In genomic region chr12:89960607-89961394, GRCh38 we compare ENCODE assay signal across 11 cellular contexts.
DNase-seq lines count a peak whose midpoint lies in the region; ATAC-seq and TF ChIP-seq lines count a peak whose summit lies in the region.
"Had no signal": no experiment of that assay in that cellular context is flagged by ENCODE, and none has a peak within 500 bp of the region (broad histone marks: within the 10 kb centered on the region; RNA-seq: fewer than 3 reads in every experiment).

No MANE protein-coding gene starts in this region.

- no peak overlapping the region for H3K4me2 ChIP-seq in fibroblast of lung (ENCODE audit: extremely low read depth, insufficient read depth, low read length)

- ATAC-seq in GM18498 (IDR thresholded peaks at IDR 0.05; ENCODE audit: unreplicated experiment) (peak; percentile 40), GM21390 (IDR thresholded peaks at IDR 0.05; ENCODE audit: unreplicated experiment) (peak; percentile 21), HG03520 (IDR thresholded peaks at IDR 0.05; ENCODE audit: unreplicated experiment) (peak; percentile 21), GM21576 (IDR thresholded peaks at IDR 0.05; ENCODE audit: unreplicated experiment) (no peak), HG03108 (IDR thresholded peaks at IDR 0.05; ENCODE audit: unreplicated experiment) (no peak)
- no peak for ATAC-seq in naive thymus-derived CD8-positive, alpha-beta T cell
- ATAC-seq: heart left ventricle, Right ventricle myocardium inferior had no signal

- no peak overlapping the region for H2AFZ ChIP-seq in fibroblast of lung (ENCODE audit: low read length)

- H3K79me2 ChIP-seq in fibroblast of lung (ENCODE audit: control insufficient read depth, insufficient read depth, low read length) = no peaks in the 10 kb centered on the region

- no peaks in the 10 kb centered on the region for H3K36me3 ChIP-seq in fibroblast of lung (ENCODE audit: control insufficient read depth, insufficient read depth, low read length)
- H3K36me3 ChIP-seq: heart left ventricle had no signal

- DNase-seq in fibroblast of lung (ENCODE audit: low read depth in 2 of 2) = peak; percentile 15 to 54
- no peak for DNase-seq in naive thymus-derived CD8-positive, alpha-beta T cell
- DNase-seq in head of caudate nucleus = no peak
- DNase-seq: heart left ventricle had no signal

- no peaks in the 10 kb centered on the region for H3K27me3 ChIP-seq in fibroblast of lung (ENCODE audit: control insufficient read depth, insufficient read depth, low read length)
- H3K27me3 ChIP-seq: heart left ventricle had no signal

- H3K4me1 Mint-ChIP-seq in naive thymus-derived CD8-positive, alpha-beta T cell = peaks cover 0 to 13% (median 1%) of the 10 kb centered on the region in 4 donors

- no peak overlapping the region for H3K4me3 ChIP-seq in fibroblast of lung (replicated peaks in 1 of 4; ENCODE audit: control extremely low read depth in 1 of 4, insufficient read depth in 1 of 4, low read depth in 3 of 4, low read length in 4 of 4)
- H3K4me3 ChIP-seq: heart left ventricle had no signal

- TF ChIP-seq CTCF in fibroblast of lung (conservative IDR thresholded peaks at IDR 0.05 in 1 of 2, IDR thresholded peaks at IDR 0.05 in 1 of 2; ENCODE audit: low read depth in 1 of 2, low read length in 2 of 2) = no peak

- intact Hi-C loops in head of caudate nucleus (cut with DNase I) = no loop called here

- POLR2A ChIA-PET in naive thymus-derived CD8-positive, alpha-beta T cell (lab: Charles Lee) = no interaction called here

- no peaks in the 10 kb centered on the region for H4K20me1 ChIP-seq in fibroblast of lung (ENCODE audit: control insufficient read depth, extremely low read depth, insufficient read depth, low read length)

- no peak overlapping the region for H3K27ac Mint-ChIP-seq in naive thymus-derived CD8-positive, alpha-beta T cell

- no peaks in the 10 kb centered on the region for H3K4me1 ChIP-seq in fibroblast of lung (ENCODE audit: control insufficient read depth, extremely low read depth, insufficient read depth, low read length)

- no peaks in the 10 kb centered on the region for H3K27me3 Mint-ChIP-seq in naive thymus-derived CD8-positive, alpha-beta T cell

- H3K9me3 ChIP-seq in fibroblast of lung (ENCODE audit: control insufficient read depth, insufficient read depth, low read depth, low read length) = no peaks in the 10 kb centered on the region
- H3K9me3 ChIP-seq: heart left ventricle had no signal

- H3K4me3 Mint-ChIP-seq in naive thymus-derived CD8-positive, alpha-beta T cell = no peak overlapping the region

- H3K9ac ChIP-seq in fibroblast of lung (ENCODE audit: insufficient read depth, low read length) = no peak overlapping the region

- H3K36me3 Mint-ChIP-seq in naive thymus-derived CD8-positive, alpha-beta T cell = no peaks in the 10 kb centered on the region

- no peak overlapping the region for H3K27ac ChIP-seq in fibroblast of lung (ENCODE audit: insufficient read depth, low read length)
- H3K27ac ChIP-seq: heart left ventricle, HL-60 had no signal

- H3K9me3 Mint-ChIP-seq in naive thymus-derived CD8-positive, alpha-beta T cell = no peaks in the 10 kb centered on the region

Comparison
In these comparisons a context has a peak if more than half of its experiments do, and no peak if none do; other contexts are left out.
1. ATAC-seq: peak in GM18498 (single experiment), GM21390 (single experiment) and HG03520 (single experiment); none in GM21576 (single experiment), naive thymus-derived CD8-positive, alpha-beta T cell (0 of 2) and HG03108 (single experiment).
2. DNase-seq: peak in fibroblast of lung (2 of 2); none in naive thymus-derived CD8-positive, alpha-beta T cell (0 of 10) and head of caudate nucleus (0 of 42).